In genomic region chr3:52685285-52685704, GRCh38 we compare ENCODE assay signal across 8 cellular contexts. TPM values are rescaled to one million over a fixed set of nuclear protein-coding genes. Genes with fewer than 3 reads are reported as not detected.
DNase-seq lines count a peak whose midpoint lies in the region; TF ChIP-seq lines count a peak whose summit lies in the region.

No MANE protein-coding gene starts in this region.

- H4K91ac ChIP-seq in H9 (ENCODE audit: insufficient read length, low read depth, low read length) = no peak overlapping the region

- H3K27me3 Mint-ChIP-seq in H9 (ENCODE audit: low read depth) (peaks cover 3% of the 10 kb centered on the region; the same call in 1 of the 2 replicates), glutamatergic neuron (ENCODE audit: unreplicated experiment) (peaks cover 5% of the 10 kb centered on the region), osteocyte (ENCODE audit: unreplicated experiment) (no peaks in the 10 kb centered on the region)
- H3K27me3 Mint-ChIP-seq in activated naive CD4-positive, alpha-beta T cell treated with anti-CD3 and anti-CD28 coated beads, Interleukin-2, amount 50 U/mL, for 24 hours = no peaks in the 10 kb centered on the region

- H3K4me2 ChIP-seq in H9 (ENCODE audit: insufficient read depth, insufficient read length, low read length) = peak overlapping the region; percentile 75

- H3K27me3 ChIP-seq in H9 (ENCODE audit: insufficient read depth, low read length) = no peaks in the 10 kb centered on the region
- H3K27me3 ChIP-seq in MG63 = no peaks in the 10 kb centered on the region
- no peaks in the 10 kb centered on the region for H3K27me3 ChIP-seq in thyroid gland

- H3K4me3 ChIP-seq in MG63 (peak overlapping the region; percentile 82), thyroid gland (replicated peaks in 1 of 3) (peak overlapping the region in 2 of 3 donors; percentile 71 to 84)

- H3K36me3 ChIP-seq in MG63 = peaks cover 45% of the 10 kb centered on the region
- peaks cover 29 to 30% of the 10 kb centered on the region in 2 donors for H3K36me3 ChIP-seq in thyroid gland

- TF ChIP-seq POLR2A in thyroid gland (IDR thresholded peaks at IDR 0.05) = no peak

- H3K18ac ChIP-seq in H9 (ENCODE audit: insufficient read length, low read depth, low read length) = no peak overlapping the region

- no peak overlapping the region for H3K56ac ChIP-seq in H9 (ENCODE audit: insufficient read length, low read depth, low read length)

- H3K9me3 Mint-ChIP-seq in H9 (no peaks in the 10 kb centered on the region), glutamatergic neuron (ENCODE audit: unreplicated experiment) (peaks cover 9% of the 10 kb centered on the region), osteocyte (ENCODE audit: unreplicated experiment) (no peaks in the 10 kb centered on the region)
- H3K9me3 Mint-ChIP-seq in activated naive CD4-positive, alpha-beta T cell treated with anti-CD3 and anti-CD28 coated beads, Interleukin-2, amount 50 U/mL, for 24 hours = no peaks in the 10 kb centered on the region

- peaks cover 12% of the 10 kb centered on the region; the same call in 1 of the 2 replicates for H3K79me2 ChIP-seq in H9 (ENCODE audit: insufficient read depth, low read length)

- TF ChIP-seq CTCF in H9 (conservative IDR thresholded peaks at IDR 0.05) (no peak), glutamatergic neuron (IDR thresholded peaks at IDR 0.05; ENCODE audit: partially characterized antibody, unreplicated experiment) (no peak), osteocyte (IDR thresholded peaks at IDR 0.05) (no peak), thyroid gland (IDR thresholded peaks at IDR 0.05) (peak in 1 of 6 experiments; percentile 23)

- no peak overlapping the region for H2AFZ ChIP-seq in H9 (ENCODE audit: low read length)

- H4K20me1 ChIP-seq in H9 (ENCODE audit: control insufficient read depth, insufficient read depth, insufficient read length) = no peaks in the 10 kb centered on the region

- peaks cover 3% of the 10 kb centered on the region for H3K23me2 ChIP-seq in H9 (ENCODE audit: insufficient read length, low read depth, low read length, poor library complexity, severe bottlenecking)

- H3K4me1 Mint-ChIP-seq in H9 (peaks cover 26 to 27% of the 10 kb centered on the region in 2 experiments), glutamatergic neuron (ENCODE audit: low read depth, unreplicated experiment) (peaks cover 21% of the 10 kb centered on the region), osteocyte (ENCODE audit: unreplicated experiment) (peaks cover 46% of the 10 kb centered on the region)
- H3K4me1 Mint-ChIP-seq in activated naive CD4-positive, alpha-beta T cell treated with anti-CD3 and anti-CD28 coated beads, Interleukin-2, amount 50 U/mL, for 24 hours = peaks cover 73% of the 10 kb centered on the region

- WGBS in H9 (ENCODE audit: extremely low coverage, insufficient read length, low lambda C conversion rate) = no CpG with 5 or more reads among the region's 41 CpGs
- WGBS in thyroid gland, 2 donors = 0% methylated on average over 18 to 22 of the region's 41 CpGs

- H3K9me3 ChIP-seq in H9 (ENCODE audit: control insufficient read depth, low read depth, low read length) = no peaks in the 10 kb centered on the region
- no peaks in the 10 kb centered on the region for H3K9me3 ChIP-seq in MG63
- no peaks in the 10 kb centered on the region for H3K9me3 ChIP-seq in thyroid gland

- no peak overlapping the region for H3K27ac ChIP-seq in H9 (ENCODE audit: insufficient read length, low read depth, low read length)
- H3K27ac ChIP-seq in thyroid gland = peak overlapping the region; percentile 93 to 96 (median 95)

- H3K4ac ChIP-seq in H9 (ENCODE audit: low read depth, low read length) = no peak overlapping the region

- H4K8ac ChIP-seq in H9 (replicated peaks; ENCODE audit: insufficient read length, low read depth, low read length) = no peak overlapping the region

- H2BK20ac ChIP-seq in H9 (ENCODE audit: low read depth, low read length, poor library complexity, severe bottlenecking) = no peak overlapping the region

- H2BK120ac ChIP-seq in H9 (ENCODE audit: low read depth, low read length, poor library complexity, severe bottlenecking) = no peak overlapping the region

- H3K4me3 Mint-ChIP-seq in H9 (peak overlapping the region; percentile 79 to 93), glutamatergic neuron (ENCODE audit: unreplicated experiment) (peak overlapping the region; percentile 98), osteocyte (ENCODE audit: unreplicated experiment) (peak overlapping the region; percentile 90)
- H3K4me3 Mint-ChIP-seq in activated naive CD4-positive, alpha-beta T cell treated with anti-CD3 and anti-CD28 coated beads, Interleukin-2, amount 50 U/mL, for 24 hours = peak overlapping the region; percentile 96

- peak overlapping the region; percentile 96; the same call in 1 of the 2 replicates for H3K14ac ChIP-seq in H9 (ENCODE audit: insufficient read depth, low read length)

- no peak overlapping the region for H2BK5ac ChIP-seq in H9 (ENCODE audit: insufficient read length, low read length)

- peak overlapping the region; percentile 89 for H3K9ac ChIP-seq in H9 (ENCODE audit: extremely low read depth, insufficient read length, low read length)

- H2BK12ac ChIP-seq in H9 (ENCODE audit: insufficient read length, low read depth, low read length) = no peak overlapping the region

- H3K27ac Mint-ChIP-seq in H9 = peak overlapping the region; percentile 77 to 98 (median 88)
- H3K27ac Mint-ChIP-seq in activated naive CD4-positive, alpha-beta T cell treated with anti-CD3 and anti-CD28 coated beads, Interleukin-2, amount 50 U/mL, for 24 hours = peak overlapping the region; percentile 97
- peak overlapping the region; percentile 98 for H3K27ac Mint-ChIP-seq in glutamatergic neuron (ENCODE audit: unreplicated experiment)
- peak overlapping the region; percentile 94 for H3K27ac Mint-ChIP-seq in osteocyte (ENCODE audit: unreplicated experiment)

- no peak overlapping the region for H3K23ac ChIP-seq in H9 (ENCODE audit: insufficient read length, low read depth, low read length)

- intact Hi-C loops in thyroid gland (cut with DNase I) = loop anchor here (10.0 kb wide), 1 partner anchor 230 kb away; the partner anchor contains the start of genes NISCH and TNNC1

- H2AK5ac ChIP-seq in H9 (ENCODE audit: insufficient read length, low read length) = no peak overlapping the region

- in situ Hi-C loops in SK-MEL-5 (cut with HindIII; ENCODE audit: low pct_unique_long_range_greater_than_20kb, low sequenced_read_pairs) = no loop called here

- H3K36me3 Mint-ChIP-seq in H9 (ENCODE audit: insufficient read depth in 1 of 3, low read depth in 3 of 3) = peaks cover 44 to 51% (median 50%) of the 10 kb centered on the region in 3 experiments
- H3K36me3 Mint-ChIP-seq in activated naive CD4-positive, alpha-beta T cell treated with anti-CD3 and anti-CD28 coated beads, Interleukin-2, amount 50 U/mL, for 24 hours = peaks cover 26% of the 10 kb centered on the region
- H3K36me3 Mint-ChIP-seq in glutamatergic neuron (ENCODE audit: unreplicated experiment) = peaks cover 4% of the 10 kb centered on the region
- H3K36me3 Mint-ChIP-seq in osteocyte (ENCODE audit: unreplicated experiment) = peaks cover 22% of the 10 kb centered on the region

- no peak overlapping the region for H4K5ac ChIP-seq in H9 (ENCODE audit: insufficient read length, low read depth, low read length)

- no peaks in the 10 kb centered on the region for H3K4me1 ChIP-seq in H9 (ENCODE audit: insufficient read depth, low read length)
- peaks cover 17 to 47% of the 10 kb centered on the region in 2 donors for H3K4me1 ChIP-seq in thyroid gland

- no peak overlapping the region for H3T11ph ChIP-seq in H9 (ENCODE audit: low read length)

- peak; percentile 73 for DNase-seq in GDM1 (lab: John Stamatoyannopoulos, UW)
- DNase-seq in H9 = peak; percentile 84
- DNase-seq in MG63 = peak; percentile 73
- DNase-seq in SK-MEL-5 (ENCODE audit: low read depth, low spot score) = peak; percentile 65
- DNase-seq in glutamatergic neuron = peak; percentile 86
- DNase-seq in osteocyte (ENCODE audit: extremely low spot score, unreplicated experiment) = peak; percentile 91
- DNase-seq in thyroid gland = peak; percentile 82 to 83

- H3K79me1 ChIP-seq in H9 (ENCODE audit: insufficient read depth, low read depth, low read length, poor library complexity, severe bottlenecking) = peaks cover 16% of the 10 kb centered on the region

- no peak overlapping the region for H2BK15ac ChIP-seq in H9 (ENCODE audit: low read depth, low read length)

RNA-seq across cellular contexts. Expression of gene PBRM1, which starts 0.4 kb away (rescaled TPM):
- total RNA-seq in H9 (2021) (70.0 and 74.2 TPM in 2 replicates), glutamatergic neuron (ENCODE audit: unreplicated experiment) (192 TPM), osteocyte (74.5 and 78.3 TPM in 2 replicates), thyroid gland (100 to 1,000 TPM; 111 to 165 (median 125) TPM)
- 16.2 and 21.3 TPM in 2 replicates for total RNA-seq in MG63 (2014; rRNA removed; shearing (Covaris generic); ENCODE audit: low replicate concordance)
- 41.7 and 43.6 TPM in 2 replicates for total RNA-seq in SK-MEL-5 (2014; rRNA removed; shearing (Covaris generic))
- 27.5 and 35.6 TPM in 2 replicates for polyA plus RNA-seq in SK-MEL-5 (2015; cell fraction: cytosol; rRNA removed)
- polyA plus RNA-seq in SK-MEL-5 (2015; cell fraction: nucleus; rRNA removed) = 23.1 and 32.7 TPM in 2 replicates

RNA-seq across cellular contexts. Expression of gene GNL3, which starts 0.5 kb away (rescaled TPM):
- total RNA-seq in H9 (2021) (245 and 250 TPM in 2 replicates), glutamatergic neuron (ENCODE audit: unreplicated experiment) (75.2 TPM), osteocyte (65.8 and 69.8 TPM in 2 replicates), thyroid gland (10 to 100 TPM; 39.2 to 68.4 (median 41.7) TPM)
- 127 and 226 TPM in 2 replicates for total RNA-seq in MG63 (2014; rRNA removed; shearing (Covaris generic); ENCODE audit: low replicate concordance)
- 199 TPM in 2 replicates for total RNA-seq in SK-MEL-5 (2014; rRNA removed; shearing (Covaris generic))
- 156 and 162 TPM in 2 replicates for polyA plus RNA-seq in SK-MEL-5 (2015; cell fraction: cytosol; rRNA removed)
- 680 and 818 TPM in 2 replicates for polyA plus RNA-seq in SK-MEL-5 (2015; cell fraction: nucleus; rRNA removed)

RNA-seq across cellular contexts. Expression of gene GLT8D1, which starts 20.3 kb away (rescaled TPM):
- total RNA-seq in H9 (2021) = 37.0 and 39.3 TPM in 2 replicates
- total RNA-seq in MG63 (2014; rRNA removed; shearing (Covaris generic); ENCODE audit: low replicate concordance) = 43.1 and 56.1 TPM in 2 replicates
- total RNA-seq in SK-MEL-5 (2014; rRNA removed; shearing (Covaris generic)) = 81.1 and 82.0 TPM in 2 replicates
- 71.8 and 92.0 TPM in 2 replicates for polyA plus RNA-seq in SK-MEL-5 (2015; cell fraction: cytosol; rRNA removed)
- polyA plus RNA-seq in SK-MEL-5 (2015; cell fraction: nucleus; rRNA removed) = 244 and 259 TPM in 2 replicates
- total RNA-seq in glutamatergic neuron (ENCODE audit: unreplicated experiment) = 46.4 TPM
- total RNA-seq in osteocyte = 86.3 and 97.4 TPM in 2 replicates
- 100 to 1,000 TPM in 3 of 4 donors, 10 to 100 TPM in 1; 97.8 to 145 (median 107) TPM for total RNA-seq in thyroid gland

RNA-seq across cellular contexts. Expression of gene SPCS1, which starts 20.6 kb away (rescaled TPM):
- total RNA-seq in H9 (2021) (106 TPM in 2 replicates), glutamatergic neuron (ENCODE audit: unreplicated experiment) (62.4 TPM), osteocyte (120 and 124 TPM in 2 replicates), thyroid gland (100 to 1,000 TPM; 134 to 263 (median 185) TPM)
- total RNA-seq in MG63 (2014; rRNA removed; shearing (Covaris generic); ENCODE audit: low replicate concordance) = 63.1 and 72.5 TPM in 2 replicates
- 443 and 451 TPM in 2 replicates for total RNA-seq in SK-MEL-5 (2014; rRNA removed; shearing (Covaris generic))
- polyA plus RNA-seq in SK-MEL-5 (2015; cell fraction: cytosol; rRNA removed) = 525 and 766 TPM in 2 replicates
- 71.7 and 104 TPM in 2 replicates for polyA plus RNA-seq in SK-MEL-5 (2015; cell fraction: nucleus; rRNA removed)
